ENCODE assay signal across 31 cellular contexts in genomic region chr7:90390926-90391325, GRCh38. TPM values are rescaled to one million over a fixed set of nuclear protein-coding genes. Genes with fewer than 3 reads are reported as not detected.
DNase-seq lines count a peak whose midpoint lies in the region; ATAC-seq, FAIRE-seq and TF ChIP-seq lines count a peak whose summit lies in the region.
"Had no signal": no experiment of that assay in that cellular context is flagged by ENCODE, and none has a peak within 500 bp of the region (broad histone marks: within the 10 kb centered on the region; RNA-seq: fewer than 3 reads in every experiment).

No MANE protein-coding gene starts in this region.

- H3K79me2 ChIP-seq in endothelial cell of umbilical vein (ENCODE audit: control insufficient read depth, insufficient read depth, low read length), result no peaks in the 10 kb centered on the region

- POLR2A ChIA-PET in endothelial cell of umbilical vein (lab: Charles Lee), result interaction anchor here (1.3 kb wide), 1 partner anchor 11 kb away, joined by 3 read pairs; no protein-coding TSS in a partner anchor

- BruUV-seq in endothelial cell of umbilical vein (replicated peaks; lab: Mats Ljungman, UMichigan), result no TSS peak

- H3K27me3 ChIP-seq in HL-60 (ENCODE audit: insufficient read depth, poor library complexity, severe bottlenecking) (no peaks in the 10 kb centered on the region), endothelial cell of umbilical vein (ENCODE audit: control insufficient read depth in 2 of 2, insufficient read depth in 2 of 2, low read length in 2 of 2) (no peaks in the 10 kb centered on the region)
- H3K27me3 ChIP-seq: BE2C; BLaER1; BLaER1 treated with 17β-estradiol and CSF1 and Interleukin-3, amounts not matched to agents 10 nM and 100 nM had no signal

- no peaks in the 10 kb centered on the region for H3K9me3 ChIP-seq in endothelial cell of umbilical vein (replicated peaks; ENCODE audit: control insufficient read depth, insufficient read depth, low read length)
- H3K9me3 ChIP-seq: BE2C, BLaER1, Caco-2 had no signal

- no peak for DNase-seq in GM19239 (ENCODE audit: insufficient read length, low spot score)
- DNase-seq in HL-60 (ENCODE audit: low read depth in 1 of 2, low spot score in 1 of 2), result no peak
- peak; percentile 59 for DNase-seq in endothelial cell of umbilical vein (ENCODE audit: low read depth, low spot score)
- no peak for DNase-seq in cardiac septum (ENCODE audit: low spot score)
- DNase-seq: 8988T; ACHN; BE2C; C1 segment of cervical spinal cord; Caco-2; Calu3; CD4-positive, alpha-beta memory T cell; CD4-positive, alpha-beta T cell; CD4-positive, CD25-positive, alpha-beta regulatory T cell; CD8-positive, alpha-beta memory T cell; CD8-positive, alpha-beta T cell; COR-L47; DMS 273 treated with DMSO at 0.1 percent for 48 hours; DMS153; DMS53; DMS79; DMS79 treated with DMSO at 0.1 percent for 48 hours; DND-41; EL had no signal

- H3K27ac ChIP-seq in HL-60 (replicated peaks) (peak overlapping the region; percentile 26), endothelial cell of umbilical vein (ENCODE audit: insufficient read depth, low read depth, low read length) (no peak overlapping the region)
- H3K27ac ChIP-seq: 22Rv1; A549; BLaER1; BLaER1 treated with 17β-estradiol and CSF1 and Interleukin-3, amounts not matched to agents 10 nM and 100 nM; C4-2B had no signal

- H3K4me1 ChIP-seq in endothelial cell of umbilical vein (ENCODE audit: control insufficient read depth, extremely low read depth, insufficient read depth, low read length), result peaks cover 17% of the 10 kb centered on the region
- H3K4me1 ChIP-seq: A549; BE2C; BLaER1; BLaER1 treated with 17β-estradiol and CSF1 and Interleukin-3, amounts not matched to agents 10 nM and 100 nM; Caco-2 had no signal

- no peak overlapping the region for H3K4me2 ChIP-seq in endothelial cell of umbilical vein (ENCODE audit: insufficient read depth, low read length)
- H3K4me2 ChIP-seq: A549; BLaER1; BLaER1 treated with 17β-estradiol and CSF1 and Interleukin-3, amounts not matched to agents 10 nM and 100 nM had no signal

- H3K4me3 ChIP-seq in HL-60 (replicated peaks; ENCODE audit: insufficient read depth, low read length) (no peak overlapping the region), endothelial cell of umbilical vein (replicated peaks in 1 of 3; ENCODE audit: insufficient read depth in 1 of 3, low read depth in 1 of 3, low read length in 3 of 3) (no peak overlapping the region)
- H3K4me3 ChIP-seq: A549; BLaER1; BLaER1 treated with 17β-estradiol and CSF1 and Interleukin-3, amounts not matched to agents 10 nM and 100 nM had no signal

- no peaks in the 10 kb centered on the region for H4K20me1 ChIP-seq in endothelial cell of umbilical vein (replicated peaks; ENCODE audit: control insufficient read depth, extremely low read depth, insufficient read depth, low read length)
- H4K20me1 ChIP-seq: BLaER1; BLaER1 treated with 17β-estradiol and CSF1 and Interleukin-3, amounts not matched to agents 10 nM and 100 nM had no signal

- no peak for TF ChIP-seq POLR2A in endothelial cell of umbilical vein (IDR thresholded peaks at IDR 0.05; ENCODE audit: low read depth, low read length)

- H3K9me1 ChIP-seq in endothelial cell of umbilical vein (replicated peaks; ENCODE audit: control insufficient read depth, extremely low read depth, insufficient read depth, low read length), result no peaks in the 10 kb centered on the region

- dilution Hi-C loops in endothelial cell of umbilical vein (cut with MboI; ENCODE audit: extremely low pct_ligation_motif_present, low sequenced_read_pairs), result no loop called here

- ATAC-seq in GM19455 (IDR thresholded peaks at IDR 0.05; ENCODE audit: unreplicated experiment) (no peak), GM21786 (IDR thresholded peaks at IDR 0.05; ENCODE audit: unreplicated experiment) (no peak)
- ATAC-seq: A549; CD8-positive, alpha-beta T cell had no signal

- H3K36me3 ChIP-seq in endothelial cell of umbilical vein (ENCODE audit: control insufficient read depth in 2 of 2, extremely low read depth in 1 of 2, insufficient read depth in 2 of 2, low read length in 2 of 2), result no peaks in the 10 kb centered on the region
- H3K36me3 ChIP-seq: BE2C had no signal

- TF ChIP-seq CTCF in HL-60 (IDR thresholded peaks at IDR 0.05; ENCODE audit: insufficient read depth, low read length) (no peak), endothelial cell of umbilical vein (IDR thresholded peaks at IDR 0.05; ENCODE audit: extremely low read depth in 1 of 2, insufficient read depth in 1 of 2, low read depth in 1 of 2, low read length in 2 of 2) (no peak)

- FAIRE-seq in GM19239 (lab: Jason Lieb, UNC) (peak; percentile 21), endothelial cell of umbilical vein (lab: Jason Lieb, UNC) (peak; percentile 37)
- FAIRE-seq: A549, D721Med had no signal

- intact Hi-C loops in endothelial cell of umbilical vein (cut with micrococcal nuclease), result no loop called here
- intact Hi-C loops in cardiac septum (cut with DNase I), result no loop called here

- H3K9ac ChIP-seq in endothelial cell of umbilical vein (replicated peaks; ENCODE audit: extremely low read depth, insufficient read depth, low read length), result no peak overlapping the region
- H3K9ac ChIP-seq: BLaER1; BLaER1 treated with 17β-estradiol and CSF1 and Interleukin-3, amounts not matched to agents 10 nM and 100 nM had no signal

- CTCF ChIA-PET in endothelial cell of umbilical vein (lab: Charles Lee), result interaction anchor here (0.8 to 1.8 kb wide), 7 partner anchors 8 to 78 kb away, joined by 3 to 10 read pairs (median 5); no protein-coding TSS in a partner anchor

- H2AFZ ChIP-seq in endothelial cell of umbilical vein (ENCODE audit: low read depth, low read length), result no peak overlapping the region

TF ChIP-seq in endothelial cell of umbilical vein, 7 proteins besides CTCF, POLR2A, EP300 and RAD21:
- TF ChIP-seq POLR2AphosphoS5 (IDR thresholded peaks at IDR 0.05; ENCODE audit: insufficient read depth, low read depth, low read length) (no peak), FOS (IDR thresholded peaks at IDR 0.05; ENCODE audit: borderline replicate concordance, insufficient read depth, low read length) (no peak), EZH2 (IDR thresholded peaks at IDR 0.05; ENCODE audit: borderline replicate concordance, low read depth, low read length, severe bottlenecking) (no peak), MYC (IDR thresholded peaks at IDR 0.05; ENCODE audit: low read depth, low read length) (no peak)

RNA-seq across cellular contexts. Expression of gene CLDN12, which starts 12.3 kb away (rescaled TPM):
- 6.1 and 8.1 TPM in 2 replicates for total RNA-seq in endothelial cell of umbilical vein
- 19.7 and 22.7 TPM in 2 replicates for polyA plus RNA-seq in endothelial cell of umbilical vein
- polyA plus RNA-seq in endothelial cell of umbilical vein (2011; cell fraction: cytosol; rRNA removed), result 9.2 and 10.6 TPM in 2 replicates
- 10.1 and 12.1 TPM in 2 replicates for polyA plus RNA-seq in endothelial cell of umbilical vein (2011; cell fraction: nucleus; rRNA removed)
- 7.2 and 8.4 TPM in 2 replicates for polyA plus RNA-seq in endothelial cell of umbilical vein (2012)
- polyA minus RNA-seq in endothelial cell of umbilical vein, result 47.3 and 57.4 TPM in 2 replicates
- polyA minus RNA-seq in endothelial cell of umbilical vein (2011; cell fraction: cytosol; rRNA and poly(A)+ RNA removed), result 26.8 TPM
- 11.2 and 14.6 TPM in 2 replicates for polyA minus RNA-seq in endothelial cell of umbilical vein (2011; cell fraction: nucleus; rRNA and poly(A)+ RNA removed)
- 19.9 TPM for total RNA-seq in cardiac septum

RNA-seq across cellular contexts. Expression of gene GTPBP10, which starts 44.4 kb away (rescaled TPM):
- 14.6 and 16.7 TPM in 2 replicates for total RNA-seq in endothelial cell of umbilical vein
- polyA plus RNA-seq in endothelial cell of umbilical vein, result 2.3 and 3.5 TPM in 2 replicates
- 8.6 and 9.6 TPM in 2 replicates for polyA plus RNA-seq in endothelial cell of umbilical vein (2011; cell fraction: cytosol; rRNA removed)
- polyA plus RNA-seq in endothelial cell of umbilical vein (2011; cell fraction: nucleus; rRNA removed), result 7.6 and 12.7 TPM in 2 replicates
- 12.3 and 17.0 TPM in 2 replicates for polyA plus RNA-seq in endothelial cell of umbilical vein (2012)
- 0.83 and 3.9 TPM in 2 replicates for polyA minus RNA-seq in endothelial cell of umbilical vein
- polyA minus RNA-seq in endothelial cell of umbilical vein (2011; cell fraction: cytosol; rRNA and poly(A)+ RNA removed), result 5.5 TPM
- 3.5 and 4.8 TPM in 2 replicates for polyA minus RNA-seq in endothelial cell of umbilical vein (2011; cell fraction: nucleus; rRNA and poly(A)+ RNA removed)
- total RNA-seq in cardiac septum, result 19.4 TPM
